In the genomic region with DNA sequence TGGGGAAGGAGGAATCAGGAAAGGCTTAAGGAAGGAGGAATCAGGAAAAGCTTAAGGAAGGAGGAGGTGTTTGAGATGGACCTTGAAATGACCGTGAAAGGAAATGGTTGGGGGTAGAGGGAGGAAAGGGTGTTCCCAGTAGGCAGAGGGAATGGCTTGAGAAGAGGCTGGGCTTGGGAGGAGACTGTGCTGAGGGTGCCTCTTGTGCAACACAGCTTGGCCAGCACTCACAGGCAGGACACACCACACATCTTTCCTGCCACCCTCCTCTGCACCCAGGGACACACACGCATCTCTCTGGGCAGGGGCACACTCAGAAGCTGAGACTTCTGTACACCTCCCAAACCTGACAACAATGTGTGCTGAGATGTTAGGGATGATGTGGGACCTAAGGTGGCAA, we compare ENCODE assay signal across 22 cellular contexts.
DNase-seq lines count a peak whose midpoint lies in the region; ATAC-seq, FAIRE-seq and TF ChIP-seq lines count a peak whose summit lies in the region.
"Had no signal": no experiment of that assay in that cellular context is flagged by ENCODE, and none has a peak within 500 bp of the region (broad histone marks: within the 10 kb centered on the region; RNA-seq: fewer than 3 reads in every experiment).

No MANE protein-coding gene starts in this region.

- no peaks in the 10 kb centered on the region for H3K27me3 ChIP-seq in HepG2 (ENCODE audit: control insufficient read depth in 1 of 2, insufficient read depth in 2 of 2, low read length in 2 of 2)
- peaks cover 6 to 21% (median 6%) of the 10 kb centered on the region in 3 donors for H3K27me3 ChIP-seq in skeletal muscle tissue (ENCODE audit: control insufficient read depth in 3 of 3, insufficient read depth in 3 of 3, low read length in 3 of 3)
- H3K27me3 ChIP-seq: body of pancreas had no signal

- H3K9me3 ChIP-seq in HepG2 (ENCODE audit: low read length): no peaks in the 10 kb centered on the region
- H3K9me3 ChIP-seq in skeletal muscle tissue (ENCODE audit: control insufficient read depth in 3 of 3, low read length in 3 of 3): no peaks in the 10 kb centered on the region
- H3K9me3 ChIP-seq: body of pancreas had no signal

- intact Hi-C loops in HepG2 (cut with micrococcal nuclease; ENCODE audit: unreplicated experiment): no loop called here

- DNase-seq in GM03348 (ENCODE audit: low spot score) (peak; percentile 51), fibroblast of gingiva (ENCODE audit: low read depth) (peak; percentile 46), HepG2 (ENCODE audit: low spot score) (no peak), globus pallidus (ENCODE audit: low spot score) (no peak), NCI-H69 (lab: John Stamatoyannopoulos, UW) (no peak)
- DNase-seq: activated CD4-positive, alpha-beta T cell treated with anti-CD3 and anti-CD28 coated beads, Interleukin-2, amount 50 U/mL, for 1 hour; activated CD8-positive, alpha-beta memory T cell treated with anti-CD3 and anti-CD28 coated beads, Interleukin-2, amount 50 U/mL, for 4 hours; body of pancreas; C1 segment of cervical spinal cord; HFFc6; hypothalamus; MV-4-11; NCI-H2029 treated with DMSO at 0.1 percent for 48 hours; stimulated activated CD4-positive, alpha-beta T cell treated with anti-CD3 and anti-CD28 coated beads, Interleukin-12 subunit alpha, Interleukin-12 subunit beta, amount 100 ng/mL, for 4 hours had no signal

- H3K4me3 ChIP-seq in HepG2 (replicated peaks in 1 of 3; ENCODE audit: insufficient read depth in 1 of 3, low read depth in 2 of 3, low read length in 3 of 3) (no peak overlapping the region), skeletal muscle tissue (ENCODE audit: low read length in 3 of 3) (no peak overlapping the region)
- H3K4me3 ChIP-seq: body of pancreas had no signal

- ATAC-seq in HepG2: no peak
- no peak for ATAC-seq in HG03521 (IDR thresholded peaks at IDR 0.05; ENCODE audit: unreplicated experiment)
- no peak for ATAC-seq in HG02852 (IDR thresholded peaks at IDR 0.05; ENCODE audit: unreplicated experiment)
- ATAC-seq: body of pancreas had no signal

- H3K27ac ChIP-seq in HepG2 (ENCODE audit: extremely low read length, insufficient read depth, low read length) (no peak overlapping the region), skeletal muscle tissue (ENCODE audit: low read depth, low read length) (peak overlapping the region; percentile 45)
- H3K27ac ChIP-seq: KMS-11, VCaP had no signal

- TF ChIP-seq EP300 in HepG2 (IDR thresholded peaks at IDR 0.05; ENCODE audit: low read depth in 2 of 2, low read length in 2 of 2) (no peak), HepG2 (CRISPR knock-in tag; IDR thresholded peaks at IDR 0.05; ENCODE audit: borderline replicate concordance) (no peak)

- no peaks in the 10 kb centered on the region for H3K79me2 ChIP-seq in HepG2 (ENCODE audit: insufficient read depth, low read length)

- H3K4me2 ChIP-seq in HepG2 (ENCODE audit: low read depth, low read length): no peak overlapping the region
- H3K4me2 ChIP-seq: KMS-11 had no signal

- no peak for FAIRE-seq in HepG2 (lab: Jason Lieb, UNC)
- FAIRE-seq: colon, D721Med, keratinocyte had no signal

- TF ChIP-seq CTCF in HepG2 (CRISPR knock-in tag; IDR thresholded peaks at IDR 0.05): no peak

- no TSS peak for BruUV-seq in HepG2 (replicated peaks; lab: Mats Ljungman, UMichigan)

- H3K4me1 ChIP-seq in HepG2 (ENCODE audit: insufficient read depth, low read length): peaks cover 87% of the 10 kb centered on the region
- H3K4me1 ChIP-seq in skeletal muscle tissue (ENCODE audit: control insufficient read depth in 3 of 3, insufficient read depth in 3 of 3, low read length in 3 of 3): peaks cover 36 to 52% (median 46%) of the 10 kb centered on the region in 3 donors
- H3K4me1 ChIP-seq: body of pancreas had no signal

- TF ChIP-seq RAD21 in HepG2 (CRISPR knock-in tag; IDR thresholded peaks at IDR 0.05): no peak

- in situ Hi-C loops in HepG2 (cut with HindIII; ENCODE audit: extremely low pct_ligation_motif_present, low pct_unique_long_range_greater_than_20kb): no loop called here

- TF ChIP-seq POLR2A in HepG2 (IDR thresholded peaks at IDR 0.05; ENCODE audit: insufficient read depth in 1 of 2, low read depth in 2 of 2, low read length in 2 of 2): no peak

- WGBS in HepG2 (ENCODE audit: low lambda C conversion rate): 29% methylated on average over 2 of the region's 2 CpGs

- POLR2A ChIA-PET in HepG2 (lab: Yijun Ruan, JAX): interaction anchor here (1.1 to 11.5 kb wide), 4 partner anchors 18 to 169 kb away, joined by 3 to 145 read pairs (median 4); no protein-coding TSS in a partner anchor

- CTCF ChIA-PET in HepG2 (lab: Yijun Ruan, JAX; ENCODE audit: low intra/inter-chr PET ratio, low total read pairs): no interaction called here

- no peaks in the 10 kb centered on the region for H3K36me3 ChIP-seq in HepG2 (replicated peaks in 1 of 2; ENCODE audit: control insufficient read depth in 1 of 2, insufficient read depth in 2 of 2, low read length in 2 of 2)
- H3K36me3 ChIP-seq in skeletal muscle tissue (ENCODE audit: control insufficient read depth in 3 of 3, insufficient read depth in 3 of 3, low read length in 3 of 3): no peaks in the 10 kb centered on the region

- H3K9ac ChIP-seq in HepG2 (ENCODE audit: insufficient read depth, low read depth, low read length): no peak overlapping the region
- no peak overlapping the region for H3K9ac ChIP-seq in skeletal muscle tissue (ENCODE audit: low read depth in 1 of 3, low read length in 3 of 3)
- H3K9ac ChIP-seq: KMS-11 had no signal

- H4K20me1 ChIP-seq in HepG2 (ENCODE audit: insufficient read depth, low read length): no peaks in the 10 kb centered on the region

- H2AFZ ChIP-seq in HepG2 (ENCODE audit: low read length): no peak overlapping the region

TF ChIP-seq in HepG2, 621 proteins besides CTCF, POLR2A, EP300 and RAD21:
- TF ChIP-seq, protein P1, sequence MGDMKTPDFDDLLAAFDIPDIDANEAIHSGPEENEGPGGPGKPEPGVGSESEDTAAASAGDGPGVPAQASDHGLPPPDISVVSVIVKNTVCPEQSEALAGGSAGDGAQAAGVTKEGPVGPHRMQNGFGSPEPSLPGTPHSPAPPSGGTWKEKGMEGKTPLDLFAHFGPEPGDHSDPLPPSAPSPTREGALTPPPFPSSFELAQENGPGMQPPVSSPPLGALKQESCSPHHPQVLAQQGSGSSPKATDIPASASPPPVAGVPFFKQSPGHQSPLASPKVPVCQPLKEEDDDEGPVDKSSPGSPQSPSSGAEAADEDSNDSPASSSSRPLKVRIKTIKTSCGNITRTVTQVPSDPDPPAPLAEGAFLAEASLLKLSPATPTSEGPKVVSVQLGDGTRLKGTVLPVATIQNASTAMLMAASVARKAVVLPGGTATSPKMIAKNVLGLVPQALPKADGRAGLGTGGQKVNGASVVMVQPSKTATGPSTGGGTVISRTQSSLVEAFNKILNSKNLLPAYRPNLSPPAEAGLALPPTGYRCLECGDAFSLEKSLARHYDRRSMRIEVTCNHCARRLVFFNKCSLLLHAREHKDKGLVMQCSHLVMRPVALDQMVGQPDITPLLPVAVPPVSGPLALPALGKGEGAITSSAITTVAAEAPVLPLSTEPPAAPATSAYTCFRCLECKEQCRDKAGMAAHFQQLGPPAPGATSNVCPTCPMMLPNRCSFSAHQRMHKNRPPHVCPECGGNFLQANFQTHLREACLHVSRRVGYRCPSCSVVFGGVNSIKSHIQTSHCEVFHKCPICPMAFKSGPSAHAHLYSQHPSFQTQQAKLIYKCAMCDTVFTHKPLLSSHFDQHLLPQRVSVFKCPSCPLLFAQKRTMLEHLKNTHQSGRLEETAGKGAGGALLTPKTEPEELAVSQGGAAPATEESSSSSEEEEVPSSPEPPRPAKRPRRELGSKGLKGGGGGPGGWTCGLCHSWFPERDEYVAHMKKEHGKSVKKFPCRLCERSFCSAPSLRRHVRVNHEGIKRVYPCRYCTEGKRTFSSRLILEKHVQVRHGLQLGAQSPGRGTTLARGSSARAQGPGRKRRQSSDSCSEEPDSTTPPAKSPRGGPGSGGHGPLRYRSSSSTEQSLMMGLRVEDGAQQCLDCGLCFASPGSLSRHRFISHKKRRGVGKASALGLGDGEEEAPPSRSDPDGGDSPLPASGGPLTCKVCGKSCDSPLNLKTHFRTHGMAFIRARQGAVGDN (CRISPR knock-in tag; IDR thresholded peaks at IDR 0.05): peak; percentile 28; the same call in 1 of the 2 replicates
- TF ChIP-seq CEBPB (IDR thresholded peaks at IDR 0.05; ENCODE audit: borderline replicate concordance, low read depth, low read length) (peak; percentile 55; the same call in 1 of the 2 replicates), SP1 (IDR thresholded peaks at IDR 0.05) (no peak), SP1 (CRISPR knock-in tag; IDR thresholded peaks at IDR 0.05) (no peak), CEBPG (CRISPR knock-in tag; IDR thresholded peaks at IDR 0.05) (peak; percentile 42; the same call in 1 of the 2 replicates), MYNN (CRISPR knock-in tag; IDR thresholded peaks at IDR 0.05; ENCODE audit: low read depth) (no peak)

Comparison
In these comparisons a context has a peak if more than half of its experiments do, and no peak if none do; other contexts are left out.
1. DNase-seq: peak in GM03348 (single experiment) and fibroblast of gingiva (single experiment); none in HepG2 (single experiment), globus pallidus (single experiment) and NCI-H69 (single experiment).